ENCODE assay signal across 1 cellular context in genomic region chrX:110125435-110125834, GRCh38.
TF ChIP-seq lines count a peak whose summit lies in the region.

No MANE protein-coding gene starts in this region.

TF ChIP-seq in WTC11, 78 proteins besides CTCF, POLR2A, EP300 and RAD21 (continued from another document):
- TF ChIP-seq GABPB1 (CRISPR knock-in tag; IDR thresholded peaks at IDR 0.05) = no peak
- no peak for TF ChIP-seq PRRX2 (CRISPR knock-in tag; IDR thresholded peaks at IDR 0.05)
TF ChIP-seq in WTC11: peak in this region for 0.
